In genomic region chr17:42704495-42705494, GRCh38 we compare ENCODE assay signal across 10 cellular contexts. TPM values are rescaled to one million over a fixed set of nuclear protein-coding genes. Genes with fewer than 3 reads are reported as not detected.
DNase-seq lines count a peak whose midpoint lies in the region; ATAC-seq and TF ChIP-seq lines count a peak whose summit lies in the region.
"Had no signal": no experiment of that assay in that cellular context is flagged by ENCODE, and none has a peak within 500 bp of the region (broad histone marks: within the 10 kb centered on the region; RNA-seq: fewer than 3 reads in every experiment).

No MANE protein-coding gene starts in this region.

- peaks cover 47% of the 10 kb centered on the region for H3K36me3 ChIP-seq in CD4-positive, alpha-beta memory T cell (ENCODE audit: insufficient read depth, low read length)
- H3K36me3 ChIP-seq in GM23248 (ENCODE audit: low read depth), result peaks cover 60% of the 10 kb centered on the region

- in situ Hi-C loops in GM23248 (cut with MboI), result no loop called here

- H3K27ac ChIP-seq in CD4-positive, alpha-beta memory T cell (ENCODE audit: low read depth, low read length), result no peak overlapping the region
- no peak overlapping the region for H3K27ac ChIP-seq in GM23248
- H3K27ac ChIP-seq: HL-60 had no signal

- CTCF ChIA-PET in CD4-positive, alpha-beta memory T cell (lab: Charles Lee; ENCODE audit: partially characterized antibody), result interaction anchor here (0.7 to 1.6 kb wide), 3 partner anchors 9 to 127 kb away, joined by 3 to 6 read pairs (median 3); partner anchors contain the start of gene PSMC3IP
- CTCF ChIA-PET in HEK293T (lab: Yijun Ruan, JAX), result no interaction called here

- no peaks in the 10 kb centered on the region for H3K27me3 Mint-ChIP-seq in CD4-positive, alpha-beta memory T cell
- H3K27me3 Mint-ChIP-seq in chondrocyte (ENCODE audit: low read depth), result no peaks in the 10 kb centered on the region

- no peak for DNase-seq in CD4-positive, alpha-beta memory T cell
- DNase-seq in NAMALWA (ENCODE audit: low spot score), result peak; percentile 30
- no peak for DNase-seq in NCI-H2196 treated with DMSO at 0.1 percent for 48 hours (lab: John Stamatoyannopoulos, UW; ENCODE audit: unreplicated experiment)
- DNase-seq in chondrocyte (ENCODE audit: low spot score), result no peak
- DNase-seq in HEK293T (ENCODE audit: extremely low spot score), result no peak
- no peak for DNase-seq in GM23248
- DNase-seq: effector memory CD4-positive, alpha-beta T cell had no signal

- H3K27me3 ChIP-seq in CD4-positive, alpha-beta memory T cell (ENCODE audit: insufficient read depth, low read length), result no peaks in the 10 kb centered on the region
- H3K27me3 ChIP-seq in GM23248 (replicated peaks; ENCODE audit: insufficient read depth), result no peaks in the 10 kb centered on the region

- H3K9ac ChIP-seq in GM23248, result no peak overlapping the region

- H3K9me3 ChIP-seq in CD4-positive, alpha-beta memory T cell (ENCODE audit: control insufficient read depth in 1 of 2, low read length in 2 of 2), result no peaks in the 10 kb centered on the region
- H3K9me3 ChIP-seq in GM23248 (ENCODE audit: low read depth), result no peaks in the 10 kb centered on the region

- H3F3A ChIP-seq in GM23248 (ENCODE audit: insufficient read depth), result peaks cover 9% of the 10 kb centered on the region

- peak overlapping the region in 6 of 8 donors; percentile 31 to 67 (median 56) for H3K4me3 Mint-ChIP-seq in CD4-positive, alpha-beta memory T cell
- no peak overlapping the region for H3K4me3 Mint-ChIP-seq in chondrocyte (ENCODE audit: unreplicated experiment)

- H4K20me1 ChIP-seq in GM23248 (ENCODE audit: insufficient read depth), result no peaks in the 10 kb centered on the region

- no peak overlapping the region for H3K4me3 ChIP-seq in CD4-positive, alpha-beta memory T cell (ENCODE audit: low read length in 2 of 2)
- H3K4me3 ChIP-seq in GM23248, result no peak overlapping the region

- H3K9me2 ChIP-seq in GM23248 (ENCODE audit: insufficient read depth), result no peaks in the 10 kb centered on the region

- H3K27ac Mint-ChIP-seq in CD4-positive, alpha-beta memory T cell, result peak overlapping the region in 2 of 7 donors; percentile 20 to 66
- no peak overlapping the region for H3K27ac Mint-ChIP-seq in chondrocyte (ENCODE audit: unreplicated experiment)

- peaks cover 53% of the 10 kb centered on the region for H3K4me1 ChIP-seq in CD4-positive, alpha-beta memory T cell (ENCODE audit: insufficient read depth, low read length)
- no peaks in the 10 kb centered on the region for H3K4me1 ChIP-seq in GM23248 (ENCODE audit: insufficient read depth)

- WGBS in GM23248 (ENCODE audit: low coverage in 1 of 2, low lambda C conversion rate in 2 of 2, missing lambda C conversion rate in 2 of 2), 2 experiments, result 96% methylated on average over 13 of the region's 13 CpGs

- ATAC-seq in GM18870 (IDR thresholded peaks at IDR 0.05; ENCODE audit: unreplicated experiment) (peak; percentile 67), HG02763 (IDR thresholded peaks at IDR 0.05; ENCODE audit: unreplicated experiment) (peak; percentile 55)

- POLR2A ChIA-PET in CD4-positive, alpha-beta memory T cell (lab: Charles Lee; ENCODE audit: partially characterized antibody), result interaction anchor here (0.6 kb wide), 1 partner anchor 9 kb away, joined by 3 read pairs; no protein-coding TSS in a partner anchor
- POLR2A ChIA-PET in HEK293T (lab: Yijun Ruan, JAX), result no interaction called here

- H2AFZ ChIP-seq in GM23248, result no peak overlapping the region

- peaks cover 64 to 66% of the 10 kb centered on the region in 2 donors for H3K36me3 Mint-ChIP-seq in CD4-positive, alpha-beta memory T cell
- H3K36me3 Mint-ChIP-seq in chondrocyte (ENCODE audit: low read depth), result peaks cover 41% of the 10 kb centered on the region

- no peaks in the 10 kb centered on the region for H3K79me2 ChIP-seq in GM23248 (ENCODE audit: insufficient read depth)

- H3K4me1 Mint-ChIP-seq in CD4-positive, alpha-beta memory T cell, result peaks cover 29 to 64% (median 41%) of the 10 kb centered on the region in 4 donors
- H3K4me1 Mint-ChIP-seq in chondrocyte (ENCODE audit: low read depth), result no peaks in the 10 kb centered on the region

- H3K9me3 Mint-ChIP-seq in CD4-positive, alpha-beta memory T cell, result no peaks in the 10 kb centered on the region
- no peaks in the 10 kb centered on the region for H3K9me3 Mint-ChIP-seq in chondrocyte (ENCODE audit: low read depth)

- intact Hi-C loops in CD4-positive, alpha-beta memory T cell (cut with micrococcal nuclease), result no loop called here

- no peak overlapping the region for H3K4me2 ChIP-seq in GM23248 (ENCODE audit: unreplicated experiment)

- TF ChIP-seq CTCF in chondrocyte (IDR thresholded peaks at IDR 0.05), result no peak

TF ChIP-seq in HEK293T, 16 proteins besides CTCF, POLR2A, EP300 and RAD21:
- TF ChIP-seq SUZ12 (IDR thresholded peaks at IDR 0.05) (no peak), HDGF (IDR thresholded peaks at IDR 0.05; ENCODE audit: borderline replicate concordance) (no peak), L3MBTL2 (conservative IDR thresholded peaks at IDR 0.05) (no peak), ZNF384 (IDR thresholded peaks at IDR 0.05) (no peak)

RNA-seq across cellular contexts. Expression of gene CNTNAP1, which starts 22.5 kb away (rescaled TPM):
- 1 to 10 TPM; 2.5 to 3.0 TPM for total RNA-seq in CD4-positive, alpha-beta memory T cell
- polyA plus RNA-seq in CD4-positive, alpha-beta memory T cell, result 1 to 10 TPM in 1 of 2 donors, not detected in 1; 1.2 TPM
- 22.8 to 43.6 TPM (median 42.1 TPM) in 3 replicates for total RNA-seq in chondrocyte
- 23.3 and 24.5 TPM in 2 replicates for total RNA-seq in GM23248 (2014; rRNA removed; shearing (Covaris generic))
- polyA plus RNA-seq in GM23248 (2016; fragmentation: Nextera tagmentation; extraction: Ambion mirVana), result 3.2 and 3.6 TPM in 2 replicates

RNA-seq across cellular contexts. Expression of gene CCR10, which starts 23.2 kb away (rescaled TPM):
- total RNA-seq in CD4-positive, alpha-beta memory T cell, result under 1 TPM; 0.53 to 0.81 TPM
- 10 to 100 TPM in 1 of 2 donors, 1 to 10 TPM in 1; 9.1 to 10.7 TPM for polyA plus RNA-seq in CD4-positive, alpha-beta memory T cell
- total RNA-seq in chondrocyte, result 1.2 to 1.8 TPM (median 1.6 TPM) in 3 replicates
- total RNA-seq in GM23248 (2014; rRNA removed; shearing (Covaris generic)), result 1.1 and 3.5 TPM in 2 replicates
- polyA plus RNA-seq in GM23248 (2016; fragmentation: Nextera tagmentation; extraction: Ambion mirVana), result 1.6 and 2.5 TPM in 2 replicates

RNA-seq across cellular contexts. Expression of gene PLEKHH3, which starts 28.0 kb away (rescaled TPM):
- under 1 TPM; 0.15 to 0.22 TPM for total RNA-seq in CD4-positive, alpha-beta memory T cell
- under 1 TPM; 0.16 to 0.32 TPM for polyA plus RNA-seq in CD4-positive, alpha-beta memory T cell
- total RNA-seq in chondrocyte, result 23.7 to 41.5 TPM (median 38.7 TPM) in 3 replicates
- total RNA-seq in GM23248 (2014; rRNA removed; shearing (Covaris generic)), result 19.0 and 32.2 TPM in 2 replicates
- 6.4 and 7.5 TPM in 2 replicates for polyA plus RNA-seq in GM23248 (2016; fragmentation: Nextera tagmentation; extraction: Ambion mirVana)

RNA-seq across cellular contexts. Expression of gene EZH1, which starts 40.0 kb away (rescaled TPM):
- 100 to 1,000 TPM; 184 to 192 TPM for total RNA-seq in CD4-positive, alpha-beta memory T cell
- polyA plus RNA-seq in CD4-positive, alpha-beta memory T cell, result 10 to 100 TPM; 20.1 to 38.6 TPM
- 22.2 to 25.6 TPM (median 22.4 TPM) in 3 replicates for total RNA-seq in chondrocyte
- total RNA-seq in GM23248 (2014; rRNA removed; shearing (Covaris generic)), result 22.4 and 22.5 TPM in 2 replicates
- polyA plus RNA-seq in GM23248 (2016; fragmentation: Nextera tagmentation; extraction: Ambion mirVana), result 19.9 and 22.8 TPM in 2 replicates

RNA-seq across cellular contexts. Expression of gene TUBG2, which starts 45.7 kb away (rescaled TPM):
- 10 to 100 TPM; 18.1 to 19.1 TPM for total RNA-seq in CD4-positive, alpha-beta memory T cell
- polyA plus RNA-seq in CD4-positive, alpha-beta memory T cell, result 1 to 10 TPM; 3.0 to 5.0 TPM
- total RNA-seq in chondrocyte, result 26.2 to 36.5 TPM (median 29.2 TPM) in 3 replicates
- total RNA-seq in GM23248 (2014; rRNA removed; shearing (Covaris generic)), result 12.1 and 14.4 TPM in 2 replicates
- polyA plus RNA-seq in GM23248 (2016; fragmentation: Nextera tagmentation; extraction: Ambion mirVana), result 29.8 and 30.9 TPM in 2 replicates

Comparison
In these comparisons a context has a peak if more than half of its experiments do, and no peak if none do; other contexts are left out.
1. RNA of gene PLEKHH3, which starts 28.0 kb away (total RNA-seq): 23.7 to 41.5 TPM in chondrocyte and 19.0 to 32.2 TPM in GM23248; 0.15 to 0.22 TPM in CD4-positive, alpha-beta memory T cell; every median in the first group is over 10 times any median in the second.